Comparison of ENCODE assay signal across 24 cellular contexts in the genomic region with DNA sequence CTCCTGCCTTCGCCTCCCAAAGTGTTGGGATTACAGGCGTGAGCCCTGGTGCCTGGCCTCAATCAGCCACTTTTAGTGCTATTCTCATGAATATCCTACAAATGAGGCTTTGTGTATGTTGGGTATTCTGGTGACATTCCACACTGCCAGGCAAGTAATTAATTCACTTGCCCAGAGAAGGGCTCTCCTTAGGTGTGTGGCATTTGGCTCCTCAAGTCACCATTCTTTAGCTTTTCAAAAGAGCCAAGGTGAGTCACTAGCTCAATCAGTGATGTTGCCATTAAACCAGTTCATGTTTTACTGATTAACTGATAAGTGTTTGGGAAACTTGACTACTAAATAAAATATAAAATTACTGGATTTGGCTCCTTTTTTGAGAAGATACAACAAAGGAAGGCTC.
"Had no signal": no experiment of that assay in that cellular context is flagged by ENCODE, and none has a peak within 500 bp of the region (broad histone marks: within the 10 kb centered on the region; RNA-seq: fewer than 3 reads in every experiment).

No MANE protein-coding gene starts in this region.

- H3K9me3 ChIP-seq: gastrocnemius medialis, mucosa of descending colon, prostate gland, spleen, thoracic aorta, tibial nerve, upper lobe of right lung, vagina had no signal

- H3K27ac ChIP-seq: dorsolateral prefrontal cortex, gastrocnemius medialis, prostate gland, skin epidermis, thoracic aorta, tibial nerve, upper lobe of right lung, vagina had no signal

- H3K27me3 ChIP-seq: dorsolateral prefrontal cortex, gastrocnemius medialis, spleen, tibial nerve, upper lobe of right lung, vagina had no signal

- DNase-seq: dorsolateral prefrontal cortex; effector CD4-positive, alpha-beta T cell; gastrocnemius medialis; head of caudate nucleus; kidney glomerular epithelial cell; mesenchymal stem cell; mucosa of descending colon; naive thymus-derived CD4-positive, alpha-beta T cell; nucleus accumbens; right cardiac atrium; spleen; stimulated activated CD4-positive, alpha-beta T cell treated with anti-CD3 and anti-CD28 coated beads, Interleukin-4, amount 100 ng/mL, for 4 hours; stimulated activated naive B cell treated with anti-CD40 and anti-IgM and Interleukin-4, amounts not matched to agents 10 μg/mL and 1 μg/mL and 100 μg/mL, for 72 hours; upper lobe of right lung had no signal

- H3K4me3 ChIP-seq: dorsolateral prefrontal cortex, gastrocnemius medialis, lung, mucosa of descending colon, prostate gland, skin epidermis, spleen, thoracic aorta, tibial nerve, upper lobe of right lung, vagina had no signal

- H3K36me3 ChIP-seq: prostate gland had no signal

- H3K4me3 Mint-ChIP-seq: mesothelial cell of epicardium; nephron; stimulated activated naive CD8-positive, alpha-beta T cell treated with anti-CD3 and anti-CD28 coated beads, Interleukin-15, Interleukin-2, amounts not matched to agents 100 ng/mL and 50 ng/mL, for 24 hours had no signal

- H3K4me1 ChIP-seq: gastrocnemius medialis, prostate gland, tibial nerve, upper lobe of right lung, vagina had no signal

- H3K9me3 Mint-ChIP-seq: mesothelial cell of epicardium; nephron; stimulated activated naive B cell treated with anti-CD40 and anti-IgM and Interleukin-4, amounts not matched to agents 10 μg/mL and 1 μg/mL and 100 μg/mL, for 72 hours; stimulated activated naive CD8-positive, alpha-beta T cell treated with anti-CD3 and anti-CD28 coated beads, Interleukin-15, Interleukin-2, amounts not matched to agents 100 ng/mL and 50 ng/mL, for 24 hours had no signal

- ATAC-seq: esophagus mucosa; gastrocnemius medialis; mucosa of descending colon; naive thymus-derived CD4-positive, alpha-beta T cell; right cardiac atrium; stimulated activated naive B cell treated with anti-CD40 and anti-IgM and Interleukin-4, amounts not matched to agents 10 μg/mL and 1 μg/mL and 100 μg/mL, for 72 hours; upper lobe of right lung had no signal

- H3K27me3 Mint-ChIP-seq: naive thymus-derived CD4-positive, alpha-beta T cell; stimulated activated naive B cell treated with anti-CD40 and anti-IgM and Interleukin-4, amounts not matched to agents 10 μg/mL and 1 μg/mL and 100 μg/mL, for 72 hours; stimulated activated naive CD8-positive, alpha-beta T cell treated with anti-CD3 and anti-CD28 coated beads, Interleukin-15, Interleukin-2, amounts not matched to agents 100 ng/mL and 50 ng/mL, for 24 hours had no signal
